In the genomic region with DNA sequence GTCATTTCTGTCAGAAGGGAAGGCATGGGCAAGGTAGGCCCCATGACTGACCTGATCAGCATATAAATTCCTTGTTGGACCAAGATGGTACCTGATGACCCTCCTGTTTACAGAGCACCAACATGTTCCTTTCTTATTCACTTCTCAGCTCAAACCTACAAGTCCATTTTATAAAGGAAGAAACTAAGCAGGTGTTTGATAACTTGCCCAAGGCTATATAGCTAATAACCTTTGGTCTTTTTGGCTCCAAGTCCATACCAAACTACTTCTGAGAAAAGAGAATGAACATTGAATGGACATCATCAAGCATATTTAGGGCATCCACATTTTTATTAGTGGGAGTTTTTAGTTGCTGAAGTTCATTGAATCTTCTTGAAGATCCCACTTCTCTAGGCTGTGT, we compare ENCODE assay signal across 9 cellular contexts.
"Had no signal": no experiment of that assay in that cellular context is flagged by ENCODE, and none has a peak within 500 bp of the region (broad histone marks: within the 10 kb centered on the region; RNA-seq: fewer than 3 reads in every experiment).

No MANE protein-coding gene starts in this region.

- H3K9me3 ChIP-seq: HAP-1 had no signal

- DNase-seq: GM23248, GOT3, H7, KBM-7 had no signal

- H3K4me1 ChIP-seq: HAP-1 had no signal

- H3K36me3 ChIP-seq: HAP-1 had no signal

- H3K27me3 Mint-ChIP-seq: IgD-negative memory B cell had no signal

- H3K4me3 ChIP-seq: GM23248, HAP-1 had no signal

- H3K4me3 Mint-ChIP-seq: IgD-negative memory B cell had no signal

- H3K9me3 Mint-ChIP-seq: IgD-negative memory B cell had no signal

- H3K27ac ChIP-seq: GM23248, HL-60 had no signal

- H3K27ac Mint-ChIP-seq: IgD-negative memory B cell had no signal

- ATAC-seq: HCT116, HepG2 had no signal

- FAIRE-seq: HepG2 had no signal
